In genomic region chr14:75303415-75303814, GRCh38 we compare ENCODE assay signal across 8 cellular contexts. TPM values are rescaled to one million over a fixed set of nuclear protein-coding genes. Genes with fewer than 3 reads are reported as not detected.
DNase-seq lines count a peak whose midpoint lies in the region; ATAC-seq and TF ChIP-seq lines count a peak whose summit lies in the region.

No MANE protein-coding gene starts in this region.

- peaks cover 4% of the 10 kb centered on the region for H3K4me1 ChIP-seq in effector memory CD4-positive, alpha-beta T cell (ENCODE audit: control insufficient read depth, insufficient read depth, low read length, poor library complexity, severe bottlenecking)
- peaks cover 0 to 18% (median 5%) of the 10 kb centered on the region in 4 donors for H3K4me1 ChIP-seq in stomach

- intact Hi-C loops in activated CD4-positive, alpha-beta T cell treated with anti-CD3 and anti-CD28 coated beads, Interleukin-2, amount 10 ng/mL, durations not matched to agents 24 days and 14 days (cut with micrococcal nuclease), result loop anchor here (1.0 to 10.0 kb wide), 5 partner anchors 55 to 359 kb away; partner anchors contain the start of genes NEK9 and TMED10
- intact Hi-C loops in stomach (cut with DNase I; ENCODE audit: low total_unique reads), result loop anchor here (5.0 kb wide), 1 partner anchor 171 kb away; no protein-coding TSS in a partner anchor

- TF ChIP-seq POLR2A in stomach (IDR thresholded peaks at IDR 0.05), result no peak

- WGBS in stomach, 5 donors, result 19 to 22% (median 21%) methylated on average over 14 of the region's 14 CpGs

- no peaks in the 10 kb centered on the region for H3K36me3 ChIP-seq in effector memory CD4-positive, alpha-beta T cell (ENCODE audit: control insufficient read depth, insufficient read depth, low read length)
- H3K36me3 ChIP-seq in stomach, result no peaks in the 10 kb centered on the region

- H3K27ac ChIP-seq in effector memory CD4-positive, alpha-beta T cell (ENCODE audit: insufficient read depth, low read length, poor library complexity, severe bottlenecking), result no peak overlapping the region
- peak overlapping the region in 2 of 5 donors; percentile 56 to 71 for H3K27ac ChIP-seq in stomach

- H3K9me3 Mint-ChIP-seq in activated CD4-positive, alpha-beta T cell treated with anti-CD3 and anti-CD28 coated beads, Interleukin-2, amount 10 ng/mL, durations not matched to agents 24 days and 14 days, result no peaks in the 10 kb centered on the region
- no peaks in the 10 kb centered on the region for H3K9me3 Mint-ChIP-seq in memory B cell

- H3K27me3 Mint-ChIP-seq in activated CD4-positive, alpha-beta T cell treated with anti-CD3 and anti-CD28 coated beads, Interleukin-2, amount 10 ng/mL, durations not matched to agents 24 days and 14 days, result no peaks in the 10 kb centered on the region
- peaks cover 1% of the 10 kb centered on the region for H3K27me3 Mint-ChIP-seq in memory B cell

- H3K4me3 ChIP-seq in effector memory CD4-positive, alpha-beta T cell (ENCODE audit: insufficient read depth, low read depth, low read length, poor library complexity, severe bottlenecking), result no peak overlapping the region
- H3K4me3 ChIP-seq in stomach, result no peak overlapping the region

- H3K27me3 ChIP-seq in effector memory CD4-positive, alpha-beta T cell (replicated peaks; ENCODE audit: control insufficient read depth, insufficient read depth, low read length, poor library complexity, severe bottlenecking), result no peaks in the 10 kb centered on the region
- H3K27me3 ChIP-seq in stomach, result no peaks in the 10 kb centered on the region

- H3K27ac Mint-ChIP-seq in activated CD4-positive, alpha-beta T cell treated with anti-CD3 and anti-CD28 coated beads, Interleukin-2, amount 10 ng/mL, durations not matched to agents 24 days and 14 days, result peak overlapping the region; percentile 76
- H3K27ac Mint-ChIP-seq in memory B cell, result no peak overlapping the region

- no peaks in the 10 kb centered on the region for H3K36me3 Mint-ChIP-seq in activated CD4-positive, alpha-beta T cell treated with anti-CD3 and anti-CD28 coated beads, Interleukin-2, amount 10 ng/mL, durations not matched to agents 24 days and 14 days (ENCODE audit: low read depth)
- H3K36me3 Mint-ChIP-seq in memory B cell, result no peaks in the 10 kb centered on the region

- H3K4me1 Mint-ChIP-seq in activated CD4-positive, alpha-beta T cell treated with anti-CD3 and anti-CD28 coated beads, Interleukin-2, amount 10 ng/mL, durations not matched to agents 24 days and 14 days, result peaks cover 34% of the 10 kb centered on the region
- H3K4me1 Mint-ChIP-seq in memory B cell, result peaks cover 18% of the 10 kb centered on the region

- peak in 5 of 7 experiments; percentile 78 to 94 (median 88) for TF ChIP-seq CTCF in stomach (IDR thresholded peaks at IDR 0.05)

- DNase-seq in COLO668 (lab: John Stamatoyannopoulos, UW; ENCODE audit: unreplicated experiment), result peak; percentile 69
- peak; percentile 76 for DNase-seq in HT-29 (ENCODE audit: low spot score)
- DNase-seq in NCI-H774 (lab: John Stamatoyannopoulos, UW), result peak; percentile 29
- peak; percentile 88 for DNase-seq in activated CD4-positive, alpha-beta T cell treated with anti-CD3 and anti-CD28 coated beads, Interleukin-2, amount 10 ng/mL, durations not matched to agents 24 days and 14 days
- peak; percentile 22 to 54 (median 40) for DNase-seq in effector memory CD4-positive, alpha-beta T cell
- DNase-seq in memory B cell (ENCODE audit: low spot score in 2 of 2), result peak; percentile 53 to 69
- DNase-seq in stomach, result peak; percentile 80
- DNase-seq in NK-92 treated with Interleukin-12 subunit alpha and Interleukin-12 subunit beta, amount 100 ng/mL, for 24 hours (lab: John Stamatoyannopoulos, UW), result no peak

- no peaks in the 10 kb centered on the region for H3K9me3 ChIP-seq in effector memory CD4-positive, alpha-beta T cell (ENCODE audit: control insufficient read depth, low read length)
- no peaks in the 10 kb centered on the region for H3K9me3 ChIP-seq in stomach

- peak; percentile 72 for ATAC-seq in memory B cell (ENCODE audit: low read depth)

- no peak overlapping the region for H3K4me3 Mint-ChIP-seq in activated CD4-positive, alpha-beta T cell treated with anti-CD3 and anti-CD28 coated beads, Interleukin-2, amount 10 ng/mL, durations not matched to agents 24 days and 14 days
- no peak overlapping the region for H3K4me3 Mint-ChIP-seq in memory B cell

- no peak for TF ChIP-seq EP300 in stomach (IDR thresholded peaks at IDR 0.05)

RNA-seq across cellular contexts. Expression of gene FOS, which starts 24.8 kb away (rescaled TPM):
- 616 and 667 TPM in 2 replicates for total RNA-seq in HT-29 (2014; rRNA removed; shearing (Covaris generic))
- total RNA-seq in activated CD4-positive, alpha-beta T cell treated with anti-CD3 and anti-CD28 coated beads, Interleukin-2, amount 10 ng/mL, durations not matched to agents 24 days and 14 days, result 26.5 and 29.6 TPM in 2 replicates
- total RNA-seq in stomach, result 1,000 to 10,000 TPM in 1 of 5 donors, 100 to 1,000 TPM in 4; 134 to 1,274 (median 649) TPM
- 10 to 100 TPM; 62.2 to 82.0 (median 77.1) TPM for polyA plus RNA-seq in stomach
